In the genomic region with DNA sequence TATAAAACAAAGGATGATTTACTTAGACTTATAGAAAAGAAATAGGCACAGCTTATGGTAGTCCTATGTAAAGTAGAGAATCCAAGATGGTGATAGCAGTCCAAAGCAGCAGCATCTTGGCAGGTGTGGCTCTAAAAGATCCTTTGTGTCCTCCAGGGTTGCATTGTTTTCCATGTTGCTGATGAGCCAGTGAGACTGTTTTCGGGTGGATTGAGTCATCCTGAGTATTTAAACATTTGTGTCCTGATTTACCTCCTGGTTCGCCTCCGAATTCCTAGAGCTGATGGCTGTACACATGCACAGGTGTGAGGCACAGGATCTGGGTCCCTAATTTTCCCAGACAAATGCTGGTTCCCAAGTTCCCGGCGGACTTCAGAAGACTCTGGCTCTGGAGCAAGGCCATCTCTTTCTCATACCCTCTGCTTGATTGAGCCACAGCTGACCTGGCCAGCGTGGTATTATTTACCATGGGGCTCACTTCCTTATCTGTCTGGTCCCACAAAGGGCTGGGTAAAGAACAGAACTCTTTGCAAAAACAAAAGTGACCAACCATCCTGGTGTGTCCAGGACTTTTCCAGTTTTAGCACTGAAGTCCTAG, we compare ENCODE assay signal across 11 cellular contexts. TPM values are rescaled to one million over a fixed set of nuclear protein-coding genes. Genes with fewer than 3 reads are reported as not detected.
DNase-seq lines count a peak whose midpoint lies in the region; ATAC-seq and TF ChIP-seq lines count a peak whose summit lies in the region.
"Had no signal": no experiment of that assay in that cellular context is flagged by ENCODE, and none has a peak within 500 bp of the region (broad histone marks: within the 10 kb centered on the region; RNA-seq: fewer than 3 reads in every experiment).

No MANE protein-coding gene starts in this region.

- H2BK12ac ChIP-seq in mesenchymal stem cell (ENCODE audit: low read length in 2 of 2) = no peak overlapping the region

- in situ Hi-C loops in brain microvascular endothelial cell (cut with HindIII; ENCODE audit: low pct_ligation_motif_present, low sequenced_read_pairs) = no loop called here

- H4K8ac ChIP-seq in mesenchymal stem cell (ENCODE audit: low read length) = no peak overlapping the region

- DNase-seq in brain microvascular endothelial cell = no peak
- DNase-seq in mesenchymal stem cell = no peak
- DNase-seq in COR-L47 (lab: John Stamatoyannopoulos, UW) = no peak
- no peak for DNase-seq in adrenal gland
- DNase-seq in NCI-H526 (lab: John Stamatoyannopoulos, UW) = no peak
- DNase-seq: GF-D8 had no signal

- H3K4ac ChIP-seq in mesenchymal stem cell (ENCODE audit: low read depth in 1 of 2, low read length in 2 of 2) = no peak overlapping the region

- no peak overlapping the region for H3K14ac ChIP-seq in mesenchymal stem cell (ENCODE audit: low read length in 2 of 2)

- H3K18ac ChIP-seq in mesenchymal stem cell (ENCODE audit: low read depth in 1 of 2, low read length in 2 of 2) = no peak overlapping the region

- no peak overlapping the region for H2BK5ac ChIP-seq in mesenchymal stem cell (ENCODE audit: low read depth, low read length, poor library complexity, severe bottlenecking)

- no peak for TF ChIP-seq CTCF in KMS-11 (conservative IDR thresholded peaks at IDR 0.05; ENCODE audit: low read depth, low read length)
- TF ChIP-seq CTCF in brain microvascular endothelial cell (IDR thresholded peaks at IDR 0.05; ENCODE audit: low read depth, low read length, missing control alignments) = no peak
- no peak for TF ChIP-seq CTCF in adrenal gland (IDR thresholded peaks at IDR 0.05)

- H3K4me1 ChIP-seq in ACC112 (ENCODE audit: control insufficient read depth, insufficient read depth, low read length, unreplicated experiment) (peaks cover 20% of the 10 kb centered on the region), KMS-11 (ENCODE audit: low read depth, poor library complexity, severe bottlenecking) (no peaks in the 10 kb centered on the region), mesenchymal stem cell (ENCODE audit: control insufficient read depth, insufficient read depth, low read depth, low read length) (peaks cover 26% of the 10 kb centered on the region), adrenal gland (replicated peaks in 1 of 2) (peaks cover 0 to 4% of the 10 kb centered on the region in 2 donors)

- H3K36me3 ChIP-seq in ACC112 (ENCODE audit: insufficient read depth, low read length) (no peaks in the 10 kb centered on the region), KMS-11 (ENCODE audit: insufficient read depth) (no peaks in the 10 kb centered on the region), brain microvascular endothelial cell (replicated peaks) (no peaks in the 10 kb centered on the region), mesenchymal stem cell (ENCODE audit: control insufficient read depth in 1 of 2, insufficient read depth in 2 of 2, low read depth in 1 of 2, low read length in 2 of 2) (peaks cover 0 to 10% of the 10 kb centered on the region in 2 experiments), adrenal gland (replicated peaks in 1 of 2) (no peaks in the 10 kb centered on the region)

- H2BK15ac ChIP-seq in mesenchymal stem cell (ENCODE audit: low read depth, poor library complexity, severe bottlenecking) = no peak overlapping the region

- no peak for TF ChIP-seq POLR2A in adrenal gland (IDR thresholded peaks at IDR 0.05)

- peak overlapping the region; percentile 31; the same call in 1 of the 2 replicates for H3K27ac ChIP-seq in ACC112 (ENCODE audit: low read depth, low read length)
- H3K27ac ChIP-seq in KMS-11 = no peak overlapping the region
- peak overlapping the region; percentile 47 for H3K27ac ChIP-seq in brain microvascular endothelial cell
- H3K27ac ChIP-seq in mesenchymal stem cell (ENCODE audit: low read length, poor library complexity, severe bottlenecking) = peak overlapping the region; percentile 83
- no peak overlapping the region for H3K27ac ChIP-seq in adrenal gland

- H2AK5ac ChIP-seq in mesenchymal stem cell (ENCODE audit: low read length, severe bottlenecking) = peak overlapping the region; percentile 71

- H3K79me2 ChIP-seq in ACC112 (ENCODE audit: control insufficient read depth, insufficient read depth, low read length, unreplicated experiment) (no peaks in the 10 kb centered on the region), KMS-11 (ENCODE audit: insufficient read depth, low read depth) (no peaks in the 10 kb centered on the region)

- H3K4me2 ChIP-seq in KMS-11 (no peak overlapping the region), mesenchymal stem cell (ENCODE audit: low read length, poor library complexity, severe bottlenecking) (no peak overlapping the region)

- no peak overlapping the region for H2BK120ac ChIP-seq in mesenchymal stem cell (ENCODE audit: low read depth, low read length)

- no peak for ATAC-seq in HG03025 (IDR thresholded peaks at IDR 0.05; ENCODE audit: low FRiP score, unreplicated experiment)

- peaks cover 8% of the 10 kb centered on the region for H3K79me1 ChIP-seq in mesenchymal stem cell (replicated peaks; ENCODE audit: low read length, poor library complexity, severe bottlenecking)

- WGBS in mesenchymal stem cell = 50% methylated on average over 6 of the region's 6 CpGs
- 66 to 81% (median 76%) methylated on average over 5 to 6 of the region's 6 CpGs for WGBS in adrenal gland, 4 donors

- H3K4me3 ChIP-seq in ACC112 (ENCODE audit: low read depth, low read length) (peak overlapping the region; percentile 38), KMS-11 (IDR thresholded peaks at IDR 0.05; ENCODE audit: insufficient read depth, low read depth, low read length) (no peak overlapping the region), brain microvascular endothelial cell (ENCODE audit: low read depth, low read length) (no peak overlapping the region), mesenchymal stem cell (ENCODE audit: insufficient read depth in 1 of 2, low read depth in 1 of 2, low read length in 2 of 2) (no peak overlapping the region), adrenal gland (no peak overlapping the region)

- H2AFZ ChIP-seq in ACC112 (ENCODE audit: low read length, unreplicated experiment) (peak overlapping the region; percentile 42), KMS-11 (ENCODE audit: low read depth) (peak overlapping the region; percentile 36; the same call in 1 of the 2 replicates), mesenchymal stem cell (ENCODE audit: low read depth, low read length) (no peak overlapping the region)

- H3K9ac ChIP-seq in KMS-11 = no peak overlapping the region
- H3K9ac ChIP-seq in mesenchymal stem cell (ENCODE audit: low read length) = peak overlapping the region; percentile 63

- no peaks in the 10 kb centered on the region for H4K20me1 ChIP-seq in KMS-11 (ENCODE audit: insufficient read depth)

- H3K9me3 ChIP-seq in mesenchymal stem cell (ENCODE audit: control insufficient read depth, low read length) (no peaks in the 10 kb centered on the region), adrenal gland (replicated peaks in 1 of 3) (no peaks in the 10 kb centered on the region)

- intact Hi-C loops in adrenal gland (cut with DNase I) = loop anchor here (5.0 to 10.0 kb wide), 5 partner anchors 50 to 517 kb away; a partner anchor contains a TSS

- no peak overlapping the region for H3K23ac ChIP-seq in mesenchymal stem cell (ENCODE audit: low read length in 2 of 2)

- 0 out of 2 replicates have a peak, but pooled peaks cover 3% of the 10 kb centered on the region for H3K27me3 ChIP-seq in ACC112 (ENCODE audit: insufficient read depth, low read length)
- H3K27me3 ChIP-seq in KMS-11 (ENCODE audit: insufficient read depth, low read depth) = no peaks in the 10 kb centered on the region
- H3K27me3 ChIP-seq in brain microvascular endothelial cell (replicated peaks) = no peaks in the 10 kb centered on the region
- H3K27me3 ChIP-seq in mesenchymal stem cell (ENCODE audit: control insufficient read depth in 1 of 2, insufficient read depth in 1 of 2, low read length in 2 of 2) = peaks cover 0 to 3% of the 10 kb centered on the region in 2 experiments
- no peaks in the 10 kb centered on the region for H3K27me3 ChIP-seq in adrenal gland

- no peak overlapping the region for H4K91ac ChIP-seq in mesenchymal stem cell (ENCODE audit: low read length)

RNA-seq across cellular contexts. Expression of a gene that starts 51.0 kb away (rescaled TPM):
- 1.8 TPM for polyA plus RNA-seq in mesenchymal stem cell (2013, experiment 1 of 2)
- 1.3 TPM for polyA plus RNA-seq in mesenchymal stem cell (2013, experiment 2 of 2)
- 1 to 10 TPM; 2.3 to 6.4 (median 3.5) TPM for total RNA-seq in adrenal gland
- polyA plus RNA-seq in adrenal gland = 1 to 10 TPM; 2.2 to 4.3 (median 4.0) TPM
- total RNA-seq: activated CD8-positive, alpha-beta T cell treated with anti-CD3 and anti-CD28 coated beads, Interleukin-2, amount 10 ng/mL, durations not matched to agents 7 days and 5 days; naive thymus-derived CD4-positive, alpha-beta T cell had no signal
- polyA plus RNA-seq: naive thymus-derived CD4-positive, alpha-beta T cell had no signal

Comparison
In these comparisons a context has a peak if more than half of its experiments do, and no peak if none do; other contexts are left out.
1. H3K27ac ChIP-seq: peak in ACC112 (single experiment), brain microvascular endothelial cell (single experiment) and mesenchymal stem cell (single experiment); none in KMS-11 (single experiment) and adrenal gland (0 of 5).